ENCODE assay signal across 12 cellular contexts in the genomic region with DNA sequence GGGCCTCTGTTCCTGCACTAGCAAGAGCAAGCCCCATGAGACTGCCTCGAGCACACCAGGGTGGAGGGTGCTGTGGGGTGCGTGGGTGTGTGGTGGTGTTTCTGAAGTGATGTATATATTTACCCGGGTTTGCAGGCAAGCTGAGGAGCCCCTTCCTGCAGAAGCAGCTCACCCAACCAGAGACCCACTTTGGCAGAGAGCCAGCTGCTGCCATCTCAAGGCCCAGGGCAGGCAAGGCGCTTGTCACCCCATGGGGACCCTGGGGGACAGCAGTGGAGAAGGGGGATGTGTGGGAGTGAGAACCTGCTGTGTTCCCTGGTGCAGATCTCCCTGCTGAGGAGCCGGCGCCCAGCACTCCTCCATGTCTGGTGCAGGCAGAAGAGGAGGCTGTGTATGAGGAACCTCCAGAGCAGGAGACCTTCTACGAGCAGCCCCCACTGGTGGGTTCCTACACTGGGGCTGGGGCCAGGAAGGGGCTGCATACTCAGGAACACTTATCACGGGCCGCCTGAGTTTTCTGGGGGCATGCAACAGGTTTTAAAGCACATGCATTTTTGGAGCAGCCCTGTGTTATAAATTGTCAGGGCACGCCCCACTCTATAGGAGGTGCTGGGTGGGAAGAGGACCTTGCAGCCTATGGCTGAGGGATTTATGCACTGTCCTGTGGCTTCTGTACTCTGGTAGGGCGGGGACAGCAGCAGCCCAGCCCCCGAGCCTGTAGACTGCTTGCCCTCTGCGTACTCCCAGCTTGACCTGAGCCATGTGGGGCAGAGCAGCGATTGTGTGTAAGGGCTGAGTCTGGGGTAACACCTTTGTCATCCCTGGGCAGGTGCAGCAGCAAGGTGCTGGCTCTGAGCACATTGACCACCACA. TPM values are rescaled to one million over a fixed set of nuclear protein-coding genes. Genes with fewer than 3 reads are reported as not detected.
DNase-seq lines count a peak whose midpoint lies in the region; ATAC-seq and FAIRE-seq lines count a peak whose summit lies in the region.
"Had no signal": no experiment of that assay in that cellular context is flagged by ENCODE, and none has a peak within 500 bp of the region (broad histone marks: within the 10 kb centered on the region; RNA-seq: fewer than 3 reads in every experiment).

No MANE protein-coding gene starts in this region.

- no peaks in the 10 kb centered on the region for H3K9me3 Mint-ChIP-seq in activated T-helper 2 cell treated with anti-CD3 and anti-CD28 coated beads, Interferon-gamma antibody, Interleukin-2, Interleukin-4, amounts not matched to agents 10 μg/mL and 5 μg/mL and 100 μg/mL, durations not matched to agents 14 hours and 24 hours and 36 hours

- no peaks in the 10 kb centered on the region for H3K4me1 Mint-ChIP-seq in activated T-helper 2 cell treated with anti-CD3 and anti-CD28 coated beads, Interferon-gamma antibody, Interleukin-2, Interleukin-4, amounts not matched to agents 10 μg/mL and 5 μg/mL and 100 μg/mL, durations not matched to agents 14 hours and 24 hours and 36 hours (ENCODE audit: low read depth)

- no peak for FAIRE-seq in small intestine (lab: Jason Lieb, UNC)

- H3K36me3 Mint-ChIP-seq in activated T-helper 2 cell treated with anti-CD3 and anti-CD28 coated beads, Interferon-gamma antibody, Interleukin-2, Interleukin-4, amounts not matched to agents 10 μg/mL and 5 μg/mL and 100 μg/mL, durations not matched to agents 14 hours and 24 hours and 36 hours (ENCODE audit: low read depth), result peaks cover 63% of the 10 kb centered on the region

- ATAC-seq in GM18858 (IDR thresholded peaks at IDR 0.05; ENCODE audit: unreplicated experiment), result peak; percentile 67
- peak; percentile 48 for ATAC-seq in HG02610 (IDR thresholded peaks at IDR 0.05; ENCODE audit: unreplicated experiment)

- intact Hi-C loops in activated T-helper 2 cell treated with anti-CD3 and anti-CD28 coated beads, Interferon-gamma antibody, Interleukin-2, Interleukin-4, amounts not matched to agents 10 μg/mL and 5 μg/mL and 100 μg/mL, durations not matched to agents 14 hours and 24 hours and 36 hours (cut with micrococcal nuclease), result no loop called here
- intact Hi-C loops in posterior vena cava (cut with DNase I), result no loop called here

- no peaks in the 10 kb centered on the region for H3K27me3 Mint-ChIP-seq in activated T-helper 2 cell treated with anti-CD3 and anti-CD28 coated beads, Interferon-gamma antibody, Interleukin-2, Interleukin-4, amounts not matched to agents 10 μg/mL and 5 μg/mL and 100 μg/mL, durations not matched to agents 14 hours and 24 hours and 36 hours (ENCODE audit: low read depth)

- no peaks in the 10 kb centered on the region for H3K9me3 ChIP-seq in small intestine (ENCODE audit: control insufficient read depth, low read depth)
- H3K9me3 ChIP-seq: SK-N-SH had no signal

- DNase-seq in activated T-helper 2 cell treated with anti-CD3 and anti-CD28 coated beads, Interferon-gamma antibody, Interleukin-2, Interleukin-4, amounts not matched to agents 10 μg/mL and 5 μg/mL and 100 μg/mL, durations not matched to agents 14 hours and 24 hours and 36 hours (ENCODE audit: low spot score), result no peak
- DNase-seq in posterior vena cava (ENCODE audit: low spot score) (peak; percentile 60), T-helper 1 cell (no peak), pons (ENCODE audit: low spot score) (no peak), AG20443 (ENCODE audit: low spot score) (no peak), small intestine (no peak)
- DNase-seq: NCI-H226, occipital lobe, SK-N-SH had no signal

- H3K4me3 ChIP-seq in small intestine (ENCODE audit: low read depth in 1 of 2, low read length in 2 of 2), result no peak overlapping the region

- H3K27ac ChIP-seq in small intestine (ENCODE audit: low read depth in 1 of 2, low read length in 1 of 2), result no peak overlapping the region

- no peak overlapping the region for H3K4me3 Mint-ChIP-seq in activated T-helper 2 cell treated with anti-CD3 and anti-CD28 coated beads, Interferon-gamma antibody, Interleukin-2, Interleukin-4, amounts not matched to agents 10 μg/mL and 5 μg/mL and 100 μg/mL, durations not matched to agents 14 hours and 24 hours and 36 hours (ENCODE audit: low read depth)

- peaks cover 16 to 25% of the 10 kb centered on the region in 2 donors for H3K36me3 ChIP-seq in small intestine (ENCODE audit: control insufficient read depth in 2 of 2, insufficient read depth in 2 of 2, low read length in 2 of 2)

- 87 to 95% (median 88%) methylated on average over 14 of the region's 14 CpGs for WGBS in small intestine, 3 donors

- peak overlapping the region; percentile 33 for H3K27ac Mint-ChIP-seq in activated T-helper 2 cell treated with anti-CD3 and anti-CD28 coated beads, Interferon-gamma antibody, Interleukin-2, Interleukin-4, amounts not matched to agents 10 μg/mL and 5 μg/mL and 100 μg/mL, durations not matched to agents 14 hours and 24 hours and 36 hours

- no peaks in the 10 kb centered on the region for H3K27me3 ChIP-seq in small intestine (ENCODE audit: control insufficient read depth in 2 of 2, insufficient read depth in 2 of 2, low read length in 2 of 2)

- H3K4me1 ChIP-seq in small intestine (ENCODE audit: control insufficient read depth in 2 of 2, insufficient read depth in 1 of 2, low read depth in 1 of 2, low read length in 1 of 2), result no peaks in the 10 kb centered on the region

RNA-seq across cellular contexts. Expression of a gene that starts 5.9 kb away (rescaled TPM):
- total RNA-seq in activated T-helper 2 cell treated with anti-CD3 and anti-CD28 coated beads, Interferon-gamma antibody, Interleukin-2, Interleukin-4, amounts not matched to agents 10 μg/mL and 5 μg/mL and 100 μg/mL, durations not matched to agents 14 hours and 24 hours and 36 hours, result 0.67 and 0.73 TPM in 2 replicates
- 1 to 10 TPM; 1.6 to 2.1 TPM for total RNA-seq in posterior vena cava
- 1 to 10 TPM in 2 of 3 donors, under 1 TPM in 1; 1.00 to 5.7 (median 2.2) TPM for polyA plus RNA-seq in small intestine

RNA-seq across cellular contexts. Expression of a gene that starts 15.0 kb away (rescaled TPM):
- total RNA-seq in activated T-helper 2 cell treated with anti-CD3 and anti-CD28 coated beads, Interferon-gamma antibody, Interleukin-2, Interleukin-4, amounts not matched to agents 10 μg/mL and 5 μg/mL and 100 μg/mL, durations not matched to agents 14 hours and 24 hours and 36 hours, result 131 and 143 TPM in 2 replicates
- 10 to 100 TPM; 82.8 to 91.0 TPM for total RNA-seq in posterior vena cava
- polyA plus RNA-seq in small intestine, result 10 to 100 TPM; 66.4 to 97.5 (median 69.4) TPM

RNA-seq across cellular contexts. Expression of a gene that starts 22.9 kb away (rescaled TPM):
- total RNA-seq in activated T-helper 2 cell treated with anti-CD3 and anti-CD28 coated beads, Interferon-gamma antibody, Interleukin-2, Interleukin-4, amounts not matched to agents 10 μg/mL and 5 μg/mL and 100 μg/mL, durations not matched to agents 14 hours and 24 hours and 36 hours, result 36.8 and 42.7 TPM in 2 replicates
- total RNA-seq in posterior vena cava, result 10 to 100 TPM in 1 of 2 donors, 1 to 10 TPM in 1; 9.4 to 16.9 TPM
- polyA plus RNA-seq in small intestine, result 10 to 100 TPM; 13.8 to 21.9 (median 15.2) TPM

RNA-seq across cellular contexts. Expression of a gene that starts 44.7 kb away (rescaled TPM):
- 36.4 and 38.7 TPM in 2 replicates for total RNA-seq in activated T-helper 2 cell treated with anti-CD3 and anti-CD28 coated beads, Interferon-gamma antibody, Interleukin-2, Interleukin-4, amounts not matched to agents 10 μg/mL and 5 μg/mL and 100 μg/mL, durations not matched to agents 14 hours and 24 hours and 36 hours
- total RNA-seq in posterior vena cava, result 100 to 1,000 TPM; 783 to 919 TPM
- polyA plus RNA-seq in small intestine, result 10 to 100 TPM in 1 of 3 donors, 1 to 10 TPM in 2; 1.3 to 34.8 (median 3.0) TPM
- total RNA-seq: HT-29 had no signal
